In the genomic region with DNA sequence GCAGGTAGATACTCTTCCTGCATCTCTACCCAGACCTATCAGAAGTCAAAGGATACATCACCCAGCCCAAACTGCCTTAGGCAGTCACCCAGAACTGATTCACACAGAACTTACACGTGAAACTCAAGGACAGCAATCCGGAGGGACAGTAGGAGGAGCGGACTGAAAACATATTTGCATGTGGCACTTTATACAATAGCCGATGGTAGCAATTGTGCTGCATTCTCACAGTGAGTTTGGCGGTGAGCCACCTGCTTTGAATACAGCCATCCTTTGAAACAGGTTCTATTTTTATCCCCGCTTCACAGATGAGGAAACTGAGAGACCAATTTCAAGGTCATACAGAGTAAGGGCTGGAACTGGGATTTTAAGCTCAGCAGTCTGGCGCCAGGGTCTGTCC, we compare ENCODE assay signal across 1 cellular context.
TF ChIP-seq lines count a peak whose summit lies in the region.

No MANE protein-coding gene starts in this region.

TF ChIP-seq in H1, 55 proteins besides CTCF, POLR2A, EP300 and RAD21 (continued from another document):
- TF ChIP-seq PHF8 (conservative IDR thresholded peaks at IDR 0.05; ENCODE audit: low read depth, low read length) (no peak), CREB1 (IDR thresholded peaks at IDR 0.05) (no peak), POU5F1 (IDR thresholded peaks at IDR 0.05; ENCODE audit: low read depth, low read length) (no peak)
